In genomic region chr15:70026991-70027390, GRCh38 we compare ENCODE assay signal across 25 cellular contexts.
"Had no signal": no experiment of that assay in that cellular context is flagged by ENCODE, and none has a peak within 500 bp of the region (broad histone marks: within the 10 kb centered on the region; RNA-seq: fewer than 3 reads in every experiment).

No MANE protein-coding gene starts in this region.

- H3K27me3 Mint-ChIP-seq: stimulated activated memory B cell treated with anti-CD40 and anti-IgM and Interleukin-4, amounts not matched to agents 10 μg/mL and 1 μg/mL and 100 μg/mL, for 72 hours had no signal

- H3K9me3 Mint-ChIP-seq: immature natural killer cell; naive B cell; natural killer cell; stimulated activated memory B cell treated with anti-CD40 and anti-IgM and Interleukin-4, amounts not matched to agents 10 μg/mL and 1 μg/mL and 100 μg/mL, for 72 hours; stimulated activated naive CD8-positive, alpha-beta T cell treated with anti-CD3 and anti-CD28 coated beads, Interleukin-15, amount 100 ng/mL, for 72 hours had no signal

- DNase-seq: hippocampal formation; immature natural killer cell; left ventricle myocardium inferior; mesendoderm; naive B cell; natural killer cell; nephron progenitor cell; retina; stimulated activated CD4-positive, alpha-beta T cell treated with anti-CD3 and anti-CD28 coated beads, Interleukin-4, amount 100 ng/mL, for 24 hours; stimulated activated naive CD4-positive, alpha-beta T cell treated with Interleukin-2 at 50 U/mL for 16 hours; stimulated activated naive CD8-positive, alpha-beta T cell treated with anti-CD3 and anti-CD28 coated beads, Interleukin-15, amount 100 ng/mL, for 72 hours; substantia nigra; uterus had no signal

- H3K36me3 ChIP-seq: left ventricle myocardium inferior, neural progenitor cell, ovary, prostate gland, tibial nerve, uterus had no signal

- H3K9me3 ChIP-seq: left ventricle myocardium inferior, ovary, prostate gland, tibial nerve, uterus had no signal

- FAIRE-seq: islet of Langerhans had no signal

- H3K27ac ChIP-seq: left ventricle myocardium inferior, neural progenitor cell, ovary, prostate gland, skin epidermis, tibial nerve, uterus had no signal

- H3K4me3 Mint-ChIP-seq: immature natural killer cell; mesothelial cell of epicardium; naive B cell; natural killer cell; nephron progenitor cell; neural progenitor cell; stimulated activated memory B cell treated with anti-CD40 and anti-IgM and Interleukin-4, amounts not matched to agents 10 μg/mL and 1 μg/mL and 100 μg/mL, for 72 hours; stimulated activated naive CD8-positive, alpha-beta T cell treated with anti-CD3 and anti-CD28 coated beads, Interleukin-15, amount 100 ng/mL, for 72 hours; type B pancreatic cell had no signal

- H3K27me3 ChIP-seq: neural progenitor cell, ovary, tibial nerve, uterus had no signal

- H3K27ac Mint-ChIP-seq: immature natural killer cell; natural killer cell; nephron progenitor cell; neural progenitor cell; stimulated activated memory B cell treated with anti-CD40 and anti-IgM and Interleukin-4, amounts not matched to agents 10 μg/mL and 1 μg/mL and 100 μg/mL, for 72 hours; type B pancreatic cell had no signal

- H3K4me3 ChIP-seq: left ventricle myocardium inferior, lung, neural progenitor cell, ovary, prostate gland, skin epidermis, tibial nerve, uterus had no signal

- ATAC-seq: natural killer cell; right cardiac atrium; sciatic nerve; stimulated activated memory B cell treated with anti-CD40 and anti-IgM and Interleukin-4, amounts not matched to agents 10 μg/mL and 1 μg/mL and 100 μg/mL, for 72 hours; stimulated activated naive CD8-positive, alpha-beta T cell treated with anti-CD3 and anti-CD28 coated beads, Interleukin-15, amount 100 ng/mL, for 72 hours had no signal

- H3K36me3 Mint-ChIP-seq: naive B cell, natural killer cell, type B pancreatic cell had no signal
